In genomic region chr3:8746780-8747345, GRCh38 we compare ENCODE assay signal across 22 cellular contexts. TPM values are rescaled to one million over a fixed set of nuclear protein-coding genes. Genes with fewer than 3 reads are reported as not detected.
DNase-seq lines count a peak whose midpoint lies in the region; ATAC-seq and TF ChIP-seq lines count a peak whose summit lies in the region.
"Had no signal": no experiment of that assay in that cellular context is flagged by ENCODE, and none has a peak within 500 bp of the region (broad histone marks: within the 10 kb centered on the region; RNA-seq: fewer than 3 reads in every experiment).

No MANE protein-coding gene starts in this region.

- ATAC-seq in HG03469 (IDR thresholded peaks at IDR 0.05; ENCODE audit: unreplicated experiment): no peak
- no peak for ATAC-seq in GM21381 (IDR thresholded peaks at IDR 0.05; ENCODE audit: unreplicated experiment)
- ATAC-seq: A549 had no signal

- peaks cover 0 to 1% of the 10 kb centered on the region in 2 donors for H3K4me1 ChIP-seq in right atrium auricular region
- H3K4me1 ChIP-seq in SJSA1 (replicated peaks): peaks cover 43% of the 10 kb centered on the region

- peaks cover 36% of the 10 kb centered on the region for H3K4me1 Mint-ChIP-seq in HFFc6 (ENCODE audit: low read depth)
- H3K4me1 Mint-ChIP-seq: CD4-positive, alpha-beta memory T cell had no signal

- H3K36me3 Mint-ChIP-seq in HFFc6 (ENCODE audit: low read depth): peaks cover 23% of the 10 kb centered on the region
- H3K36me3 Mint-ChIP-seq: CD4-positive, alpha-beta memory T cell had no signal

- H3K27ac Mint-ChIP-seq in HFFc6: peak overlapping the region; percentile 3; the same call in 1 of the 2 replicates

- intact Hi-C loops in cardiac septum (cut with DNase I): no loop called here

- peaks cover 18% of the 10 kb centered on the region for H3K27me3 Mint-ChIP-seq in HFFc6 (ENCODE audit: insufficient read depth)

- no peaks in the 10 kb centered on the region for H3K9me3 Mint-ChIP-seq in HFFc6

- H3K4me3 Mint-ChIP-seq in HFFc6: no peak overlapping the region
- H3K4me3 Mint-ChIP-seq: CD4-positive, alpha-beta memory T cell had no signal

- TF ChIP-seq CTCF in right atrium auricular region (IDR thresholded peaks at IDR 0.05): no peak
- no peak for TF ChIP-seq CTCF in HFFc6 (IDR thresholded peaks at IDR 0.05)

- DNase-seq in cardiac septum (ENCODE audit: low spot score) (peak; percentile 20), right atrium auricular region (ENCODE audit: low spot score) (no peak), HFFc6 (no peak), SJSA1 (ENCODE audit: low read depth in 1 of 2, low spot score in 2 of 2) (peak; percentile 77 to 88), Ammon's horn (ENCODE audit: low spot score) (no peak)
- DNase-seq: 8988T; ACHN; AML-193; C1 segment of cervical spinal cord; CD4-positive, alpha-beta memory T cell; DMS153; DND-41; GF-D8; GM23248; H7; HCEC 1CT had no signal

- H3K36me3 ChIP-seq in right atrium auricular region (peaks cover 6% of the 10 kb centered on the region), SJSA1 (peaks cover 4% of the 10 kb centered on the region; the same call in 1 of the 2 replicates)

- H3K9me3 ChIP-seq in right atrium auricular region (no peaks in the 10 kb centered on the region), SJSA1 (replicated peaks) (no peaks in the 10 kb centered on the region)
- H3K9me3 ChIP-seq: A549, Caco-2 had no signal

- H3K4me3 ChIP-seq in right atrium auricular region (no peak overlapping the region), SJSA1 (no peak overlapping the region)
- H3K4me3 ChIP-seq: A549, GM23248 had no signal

- no peaks in the 10 kb centered on the region for H3K27me3 ChIP-seq in right atrium auricular region
- H3K27me3 ChIP-seq in SJSA1 (replicated peaks): no peaks in the 10 kb centered on the region

- H3K27ac ChIP-seq in right atrium auricular region (no peak overlapping the region), SJSA1 (peak overlapping the region; percentile 64)
- H3K27ac ChIP-seq: A549, GM23248 had no signal

RNA-seq across cellular contexts. Expression of gene CAV3, which starts 13.3 kb away (rescaled TPM):
- 24.8 TPM for total RNA-seq in cardiac septum
- 10 to 100 TPM; 16.7 to 22.9 TPM for total RNA-seq in right atrium auricular region
- under 1 TPM in 1 of 6 experiments, not detected in 5; 0.25 TPM for total RNA-seq in HFFc6 (2021; fragmentation: NEBNext Ultra II Directional; extraction: Animal tissue kit (Norgen Biotek cat#: 25700))
- not detected in 2 replicates for total RNA-seq in SJSA1 (2014; rRNA removed; shearing (Covaris generic))
- total RNA-seq: Caco-2; CD4-positive, alpha-beta memory T cell; G401; GM23248; H1; H7 had no signal

RNA-seq across cellular contexts. Expression of gene OXTR, which starts 22.6 kb away (rescaled TPM):
- total RNA-seq in cardiac septum (0.30 TPM), right atrium auricular region (under 1 TPM; 0.47 to 0.52 TPM)
- total RNA-seq in HFFc6 (2021; fragmentation: NEBNext Ultra II Directional; extraction: Animal tissue kit (Norgen Biotek cat#: 25700)): 100 to 1,000 TPM; 596 to 899 (median 635) TPM
- 4.4 and 5.3 TPM in 2 replicates for total RNA-seq in SJSA1 (2014; rRNA removed; shearing (Covaris generic))

Comparison
In these comparisons a context has a peak if more than half of its experiments do, and no peak if none do; other contexts are left out.
1. DNase-seq: peak in cardiac septum (single experiment) and SJSA1 (2 of 2); none in right atrium auricular region (single experiment), HFFc6 (single experiment) and Ammon's horn (single experiment).
2. RNA of gene CAV3, which starts 13.3 kb away (total RNA-seq): 24.8 TPM in cardiac septum (single experiment) and 16.7 to 22.9 TPM in right atrium auricular region; 0.25 TPM in HFFc6 and not detected in SJSA1; every median in the first group is over 10 times any median in the second.
3. RNA of gene OXTR, which starts 22.6 kb away (total RNA-seq): 596 to 899 TPM in HFFc6; 4.4 to 5.3 TPM in SJSA1, 0.47 to 0.52 TPM in right atrium auricular region and 0.30 TPM in cardiac septum (single experiment); every median in the first group is over 10 times any median in the second.